26 cellular contexts compared by ENCODE assay signal in genomic region chr5:6446042-6446441, GRCh38. TPM values are rescaled to one million over a fixed set of nuclear protein-coding genes. Genes with fewer than 3 reads are reported as not detected.
"Had no signal": no experiment of that assay in that cellular context is flagged by ENCODE, and none has a peak within 500 bp of the region (broad histone marks: within the 10 kb centered on the region; RNA-seq: fewer than 3 reads in every experiment).

No MANE protein-coding gene starts in this region.

- H3K36me3 ChIP-seq: breast epithelium, MG63 had no signal

- H3K9me3 Mint-ChIP-seq: activated CD4-positive, alpha-beta memory T cell treated with anti-CD3 and anti-CD28 coated beads, Interleukin-2, amount 10 ng/mL, durations not matched to agents 7 days and 5 days had no signal

- H3K4me3 ChIP-seq: breast epithelium, MG63, SK-N-MC had no signal

- H3K36me3 Mint-ChIP-seq: activated naive CD4-positive, alpha-beta T cell treated with anti-CD3 and anti-CD28 coated beads, Interleukin-2, amount 50 U/mL, for 24 hours had no signal

- H3K27ac ChIP-seq: breast epithelium, SK-N-MC, VCaP had no signal

- H3K27ac Mint-ChIP-seq: activated CD4-positive, alpha-beta memory T cell treated with anti-CD3 and anti-CD28 coated beads, Interleukin-2, amount 10 ng/mL, durations not matched to agents 7 days and 5 days; activated naive CD4-positive, alpha-beta T cell treated with anti-CD3 and anti-CD28 coated beads, Interleukin-2, amount 50 U/mL, for 24 hours had no signal

- H3K4me3 Mint-ChIP-seq: activated CD4-positive, alpha-beta memory T cell treated with anti-CD3 and anti-CD28 coated beads, Interleukin-2, amount 10 ng/mL, durations not matched to agents 7 days and 5 days; activated naive CD4-positive, alpha-beta T cell treated with anti-CD3 and anti-CD28 coated beads, Interleukin-2, amount 50 U/mL, for 24 hours had no signal

- DNase-seq: activated CD4-positive, alpha-beta memory T cell treated with anti-CD3 and anti-CD28 coated beads, Interleukin-2, amount 10 ng/mL, durations not matched to agents 7 days and 5 days; activated CD4-positive, alpha-beta T cell treated with anti-CD3 and anti-CD28 coated beads, Interleukin-2, amount 50 U/mL, for 1 hour; activated CD4-positive, CD25-positive, alpha-beta regulatory T cell; activated CD8-positive, alpha-beta memory T cell treated with anti-CD3 and anti-CD28 coated beads, Interleukin-2, amount 50 U/mL, for 48 hours; activated naive CD4-positive, alpha-beta T cell; activated T-cell treated with anti-CD3 and anti-CD28 coated beads, Interleukin-2, amount 50 U/mL, for 1 hour; aorta; central memory CD4-positive, alpha-beta T cell; MG63; MV-4-11; NCI-H1092 treated with DMSO at 0.1 percent for 48 hours; NCI-H1417 treated with DMSO at 0.1 percent for 48 hours; NCI-H1694 treated with DMSO at 0.1 percent for 48 hours; NCI-H2029 treated with DMSO at 0.1 percent for 48 hours; NCI-H2171 treated with DMSO at 0.1 percent for 48 hours; NCI-H226; NCI-H526; NCI-H774; SIG-M5; T-helper 1 cell had no signal

- H3K4me1 ChIP-seq: breast epithelium had no signal

RNA-seq across cellular contexts. Expression of gene UBE2QL1, which starts 2.6 kb away (rescaled TPM):
- total RNA-seq: OCI-LY7; T-helper 2 cell treated with Interferon-gamma antibody and Interleukin-4, amounts not matched to agents 100 ng/mL and 5 ng/mL, for 36 hours had no signal
